ENCODE assay signal across 23 cellular contexts in the genomic region with DNA sequence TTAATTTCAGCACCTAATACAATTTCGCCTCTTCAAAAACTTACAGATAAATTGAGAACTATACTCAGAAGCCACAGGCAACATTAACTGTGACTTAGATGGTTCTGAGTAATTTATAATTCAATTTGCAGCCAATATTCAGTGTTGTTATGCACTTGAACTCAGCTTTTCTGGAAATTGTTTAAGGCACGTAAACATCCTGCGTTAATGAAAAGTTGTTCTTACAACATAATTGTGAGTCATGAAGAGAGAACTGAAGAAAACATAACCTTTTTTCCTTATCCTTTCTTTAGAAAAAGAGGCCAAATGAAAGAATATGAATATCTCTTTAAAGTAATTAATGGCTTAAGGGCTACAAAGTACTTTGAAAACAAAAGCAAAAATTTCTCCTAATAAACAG. TPM values are rescaled to one million over a fixed set of nuclear protein-coding genes. Genes with fewer than 3 reads are reported as not detected.
DNase-seq lines count a peak whose midpoint lies in the region; ATAC-seq and TF ChIP-seq lines count a peak whose summit lies in the region.
"Had no signal": no experiment of that assay in that cellular context is flagged by ENCODE, and none has a peak within 500 bp of the region (broad histone marks: within the 10 kb centered on the region; RNA-seq: fewer than 3 reads in every experiment).

No MANE protein-coding gene starts in this region.

- no peaks in the 10 kb centered on the region for H3K9me2 ChIP-seq in GM23248 (ENCODE audit: insufficient read depth)

- no peaks in the 10 kb centered on the region for H3K36me3 ChIP-seq in CD4-positive, CD25-positive, alpha-beta regulatory T cell (ENCODE audit: control insufficient read depth, insufficient read depth, low read length)
- no peaks in the 10 kb centered on the region for H3K36me3 ChIP-seq in GM23248 (ENCODE audit: low read depth)
- H3K36me3 ChIP-seq: MG63 had no signal

- H3K9me3 ChIP-seq in CD4-positive, CD25-positive, alpha-beta regulatory T cell (ENCODE audit: control insufficient read depth in 2 of 2, low read length in 2 of 2) = no peaks in the 10 kb centered on the region
- no peaks in the 10 kb centered on the region for H3K9me3 ChIP-seq in GM23248 (ENCODE audit: low read depth)
- H3K9me3 ChIP-seq: MG63 had no signal

- in situ Hi-C loops in GM23248 (cut with MboI) = no loop called here

- H3K27ac Mint-ChIP-seq in CD4-positive, CD25-positive, alpha-beta regulatory T cell = peak overlapping the region in 1 of 3 donors; percentile 21
- no peak overlapping the region for H3K27ac Mint-ChIP-seq in WTC11
- H3K27ac Mint-ChIP-seq: CD14-positive monocyte, H9, IgD-negative memory B cell had no signal

- no peak overlapping the region for H3K27ac ChIP-seq in CD4-positive, CD25-positive, alpha-beta regulatory T cell (ENCODE audit: insufficient read depth, low read length, poor library complexity, severe bottlenecking)
- no peak overlapping the region for H3K27ac ChIP-seq in GM23248
- H3K27ac ChIP-seq: RWPE1 had no signal

- peaks cover 13% of the 10 kb centered on the region for H3K27me3 Mint-ChIP-seq in CD4-positive, CD25-positive, alpha-beta regulatory T cell
- H3K27me3 Mint-ChIP-seq in WTC11 (ENCODE audit: low read depth) = no peaks in the 10 kb centered on the region
- H3K27me3 Mint-ChIP-seq: IgD-negative memory B cell had no signal

- H2AFZ ChIP-seq in GM23248 = peak overlapping the region; percentile 13; the same call in 1 of the 2 replicates

- TF ChIP-seq CTCF in fibroblast of mammary gland (conservative IDR thresholded peaks at IDR 0.05; ENCODE audit: control insufficient read depth, insufficient read depth, low read depth, low read length) (no peak), WTC11 (IDR thresholded peaks at IDR 0.05) (no peak)

- H3K4me3 ChIP-seq in CD4-positive, CD25-positive, alpha-beta regulatory T cell (ENCODE audit: low read depth, low read length) = peak overlapping the region; percentile 69
- H3K4me3 ChIP-seq in GM23248 (no peak overlapping the region), fibroblast of mammary gland (ENCODE audit: control insufficient read depth, low read depth, low read length) (no peak overlapping the region)
- H3K4me3 ChIP-seq: GM12878, MG63 had no signal

- H3K4me3 Mint-ChIP-seq in CD4-positive, CD25-positive, alpha-beta regulatory T cell = no peak overlapping the region
- H3K4me3 Mint-ChIP-seq in WTC11 = no peak overlapping the region
- H3K4me3 Mint-ChIP-seq: CD14-positive monocyte, H9, IgD-negative memory B cell had no signal

- peaks cover 11% of the 10 kb centered on the region for H3F3A ChIP-seq in GM23248 (ENCODE audit: insufficient read depth)

- ATAC-seq in CD4-positive, CD25-positive, alpha-beta regulatory T cell (ENCODE audit: low read depth in 2 of 2) = no peak
- ATAC-seq in WTC11 (no peak), GM21529 (IDR thresholded peaks at IDR 0.05; ENCODE audit: unreplicated experiment) (no peak)
- ATAC-seq: GM12878 had no signal

- peaks cover 0 to 2% (median 0%) of the 10 kb centered on the region in 7 donors for H3K9me3 Mint-ChIP-seq in CD4-positive, CD25-positive, alpha-beta regulatory T cell
- H3K9me3 Mint-ChIP-seq in WTC11 = no peaks in the 10 kb centered on the region
- H3K9me3 Mint-ChIP-seq: H9, IgD-negative memory B cell had no signal

- H3K27me3 ChIP-seq in CD4-positive, CD25-positive, alpha-beta regulatory T cell (ENCODE audit: control insufficient read depth, insufficient read depth, low read length) = no peaks in the 10 kb centered on the region
- no peaks in the 10 kb centered on the region for H3K27me3 ChIP-seq in GM23248 (replicated peaks; ENCODE audit: insufficient read depth)
- H3K27me3 ChIP-seq: MG63 had no signal

- H3K4me2 ChIP-seq in GM23248 (ENCODE audit: unreplicated experiment) = no peak overlapping the region

- peaks cover 17 to 43% (median 23%) of the 10 kb centered on the region in 4 donors for H3K4me1 Mint-ChIP-seq in CD4-positive, CD25-positive, alpha-beta regulatory T cell
- no peaks in the 10 kb centered on the region for H3K4me1 Mint-ChIP-seq in WTC11
- H3K4me1 Mint-ChIP-seq: IgD-negative memory B cell had no signal

- CTCF ChIA-PET in WTC11 (lab: Charles Lee) = no interaction called here

- no peaks in the 10 kb centered on the region for H3K79me2 ChIP-seq in GM23248 (ENCODE audit: insufficient read depth)

- DNase-seq in CD4-positive, CD25-positive, alpha-beta regulatory T cell = no peak
- DNase-seq in GM23248 (peak; percentile 40), amniotic epithelial cell (ENCODE audit: low read depth) (peak; percentile 72), fibroblast of mammary gland (ENCODE audit: low read depth) (peak; percentile 72), WTC11 (ENCODE audit: low spot score) (no peak), NCI-H1694 (lab: John Stamatoyannopoulos, UW) (no peak), NCI-H187 treated with DMSO at 0.1 percent for 48 hours (lab: John Stamatoyannopoulos, UW) (no peak)
- DNase-seq: DMS53, H9, Karpas-422, MG63, NCI-H1092, NCI-H1436, NCI-H2029, NCI-H226, NCI-H510A treated with DMSO at 0.1 percent for 48 hours, NCI-H748 treated with DMSO at 0.1 percent for 48 hours, SIG-M5 had no signal

- no peak overlapping the region for H3K9ac ChIP-seq in GM23248

- H3K4me1 ChIP-seq in CD4-positive, CD25-positive, alpha-beta regulatory T cell (ENCODE audit: control insufficient read depth, insufficient read depth, low read length, poor library complexity, severe bottlenecking) = peaks cover 19% of the 10 kb centered on the region
- peaks cover 22% of the 10 kb centered on the region for H3K4me1 ChIP-seq in GM23248 (ENCODE audit: insufficient read depth)

- POLR2A ChIA-PET in WTC11 (lab: Charles Lee) = no interaction called here

- WGBS in GM23248 (ENCODE audit: low coverage in 1 of 2, low lambda C conversion rate in 2 of 2, missing lambda C conversion rate in 2 of 2), 2 experiments = 51 to 63% methylated on average over 3 of the region's 3 CpGs

- H3K36me3 Mint-ChIP-seq in CD4-positive, CD25-positive, alpha-beta regulatory T cell = no peaks in the 10 kb centered on the region
- H3K36me3 Mint-ChIP-seq in WTC11 = no peaks in the 10 kb centered on the region
- H3K36me3 Mint-ChIP-seq: CD14-positive monocyte had no signal

- no peaks in the 10 kb centered on the region for H4K20me1 ChIP-seq in GM23248 (ENCODE audit: insufficient read depth)

TF ChIP-seq in WTC11, 78 proteins besides CTCF, POLR2A, EP300 and RAD21:
- TF ChIP-seq ERG (CRISPR knock-in tag; IDR thresholded peaks at IDR 0.05) (no peak), FOXP1 (CRISPR knock-in tag; IDR thresholded peaks at IDR 0.05; ENCODE audit: borderline replicate concordance) (no peak), CBFB (CRISPR knock-in tag; IDR thresholded peaks at IDR 0.05; ENCODE audit: low read depth) (no peak), ZNF263 (CRISPR knock-in tag; IDR thresholded peaks at IDR 0.05; ENCODE audit: low read depth) (no peak)

RNA-seq across cellular contexts. Expression of gene H2AZ1, which starts 16.6 kb away (rescaled TPM):
- total RNA-seq in CD4-positive, CD25-positive, alpha-beta regulatory T cell = 143 TPM
- polyA plus RNA-seq in CD4-positive, CD25-positive, alpha-beta regulatory T cell = 100 to 1,000 TPM; 468 to 637 (median 518) TPM
- 189 and 327 TPM in 2 replicates for total RNA-seq in GM23248 (2014; rRNA removed; shearing (Covaris generic))
- polyA plus RNA-seq in GM23248 (2016; fragmentation: Nextera tagmentation; extraction: Ambion mirVana) = 454 and 468 TPM in 2 replicates
- 657 to 684 TPM (median 668 TPM) in 3 replicates for total RNA-seq in WTC11 (2021)

RNA-seq across cellular contexts. Expression of gene DNAJB14, which starts 20.3 kb away (rescaled TPM):
- total RNA-seq in CD4-positive, CD25-positive, alpha-beta regulatory T cell = 66.1 TPM
- 10 to 100 TPM; 50.3 to 58.4 (median 53.0) TPM for polyA plus RNA-seq in CD4-positive, CD25-positive, alpha-beta regulatory T cell
- 30.4 and 43.8 TPM in 2 replicates for total RNA-seq in GM23248 (2014; rRNA removed; shearing (Covaris generic))
- 44.7 and 47.4 TPM in 2 replicates for polyA plus RNA-seq in GM23248 (2016; fragmentation: Nextera tagmentation; extraction: Ambion mirVana)
- 35.5 to 40.4 TPM (median 39.9 TPM) in 3 replicates for total RNA-seq in WTC11 (2021)

Comparison
In these comparisons a context has a peak if more than half of its experiments do, and no peak if none do; other contexts are left out.
1. DNase-seq: peak in GM23248 (single experiment), amniotic epithelial cell (single experiment) and fibroblast of mammary gland (single experiment); none in CD4-positive, CD25-positive, alpha-beta regulatory T cell (0 of 3), WTC11 (single experiment), NCI-H1694 (single experiment) and NCI-H187 treated with DMSO at 0.1 percent for 48 hours (single experiment).